ENCODE assay signal across 9 cellular contexts in genomic region chr17:57577751-57578607, GRCh38.
DNase-seq lines count a peak whose midpoint lies in the region; ATAC-seq, FAIRE-seq and TF ChIP-seq lines count a peak whose summit lies in the region.
"Had no signal": no experiment of that assay in that cellular context is flagged by ENCODE, and none has a peak within 500 bp of the region (broad histone marks: within the 10 kb centered on the region; RNA-seq: fewer than 3 reads in every experiment).

No MANE protein-coding gene starts in this region.

- H3K27ac ChIP-seq in temporal lobe (ENCODE audit: low read depth, low read length): peak overlapping the region; percentile 67
- H3K27ac ChIP-seq: VCaP had no signal

- ATAC-seq in HG03196 (IDR thresholded peaks at IDR 0.05; ENCODE audit: unreplicated experiment): no peak

- DNase-seq in SHP77 (lab: John Stamatoyannopoulos, UW): peak; percentile 24 to 45
- no peak for DNase-seq in SHP77 treated with DMSO at 0.1 percent for 48 hours (lab: John Stamatoyannopoulos, UW)
- no peak for DNase-seq in SW480 (ENCODE audit: low spot score)
- no peak for DNase-seq in RKO (ENCODE audit: low spot score)

- H3K4me3 ChIP-seq in WI38 (ENCODE audit: low read depth, low read length): peak overlapping the region; percentile 51

- TF ChIP-seq CTCF in WI38 (IDR thresholded peaks at IDR 0.05; ENCODE audit: low read depth, low read length): no peak

- FAIRE-seq in islet of Langerhans (lab: Jason Lieb, UNC): peak; percentile 41

Comparison
In these comparisons a context has a peak if more than half of its experiments do, and no peak if none do; other contexts are left out.
1. DNase-seq: peak in SHP77 (2 of 2); none in SHP77 treated with DMSO at 0.1 percent for 48 hours (single experiment), SW480 (single experiment) and RKO (single experiment).